Comparison of ENCODE assay signal across 1 cellular context in the genomic region with DNA sequence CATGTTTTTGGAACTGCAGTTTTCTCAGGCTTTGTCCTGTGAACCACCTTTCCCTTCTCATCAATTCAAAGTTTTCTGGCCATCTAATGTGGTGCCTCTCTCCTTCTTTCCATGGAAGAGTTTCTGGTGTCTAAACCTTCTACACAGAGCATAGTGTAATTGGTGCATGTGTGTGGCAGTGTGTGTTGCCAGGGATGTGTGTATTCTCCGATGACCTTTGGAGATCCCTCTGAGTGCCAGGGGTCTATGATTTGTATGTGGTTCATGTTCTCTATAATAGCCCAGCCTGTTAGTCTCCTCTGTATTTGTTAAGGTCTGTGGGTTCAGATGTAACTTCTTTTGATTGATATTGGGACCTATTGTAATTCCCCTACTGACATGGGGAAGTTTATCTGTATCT.
TF ChIP-seq lines count a peak whose summit lies in the region.

No MANE protein-coding gene starts in this region.

TF ChIP-seq in H1, 55 proteins besides CTCF, POLR2A, EP300 and RAD21:
- TF ChIP-seq SAP30 (IDR thresholded peaks at IDR 0.05; ENCODE audit: insufficient read depth, insufficient replicate concordance, low read length) (no peak), TEAD4 (IDR thresholded peaks at IDR 0.05; ENCODE audit: low read depth, low read length) (no peak), POU5F1 (IDR thresholded peaks at IDR 0.05; ENCODE audit: low read depth, low read length) (no peak), SP4 (IDR thresholded peaks at IDR 0.05; ENCODE audit: low read length) (no peak), TAF1 (IDR thresholded peaks at IDR 0.05; ENCODE audit: low read depth, low read length) (no peak), YY1 (IDR thresholded peaks at IDR 0.05; ENCODE audit: low read depth, low read length) (no peak), EZH2 (IDR thresholded peaks at IDR 0.05; ENCODE audit: low read depth, low read length, severe bottlenecking) (no peak), GABPA (IDR thresholded peaks at IDR 0.05; ENCODE audit: borderline replicate concordance, insufficient read depth, low read length) (no peak), KDM5A (IDR thresholded peaks at IDR 0.05; ENCODE audit: low read length) (no peak), TBP (IDR thresholded peaks at IDR 0.05; ENCODE audit: low read depth, low read length) (no peak), SIRT6 (IDR thresholded peaks at IDR 0.05; ENCODE audit: low read length) (no peak), PHF8 (conservative IDR thresholded peaks at IDR 0.05; ENCODE audit: low read depth, low read length) (no peak), CREB1 (IDR thresholded peaks at IDR 0.05) (no peak), NANOG (IDR thresholded peaks at IDR 0.05; ENCODE audit: insufficient read depth, low read depth, low read length, poor library complexity, severe bottlenecking) (no peak), SRF (IDR thresholded peaks at IDR 0.05; ENCODE audit: low read depth, low read length) (no peak), JUND (IDR thresholded peaks at IDR 0.05; ENCODE audit: low read length) (no peak), KDM1A (IDR thresholded peaks at IDR 0.05; ENCODE audit: borderline replicate concordance, low read length) (no peak), NRF1 (IDR thresholded peaks at IDR 0.05; ENCODE audit: low read depth, low read length) (no peak), HDAC2 (IDR thresholded peaks at IDR 0.05; ENCODE audit: borderline replicate concordance in 1 of 2, low read depth in 2 of 2, low read length in 2 of 2) (no peak)
TF ChIP-seq in H1: peak in this region for 0.
